In genomic region chr11:64022125-64022784, GRCh38 we compare ENCODE assay signal across 23 cellular contexts. TPM values are rescaled to one million over a fixed set of nuclear protein-coding genes. Genes with fewer than 3 reads are reported as not detected.
"Had no signal": no experiment of that assay in that cellular context is flagged by ENCODE, and none has a peak within 500 bp of the region (broad histone marks: within the 10 kb centered on the region; RNA-seq: fewer than 3 reads in every experiment).

No MANE protein-coding gene starts in this region.

- H3K4me1 ChIP-seq: lower lobe of right lung had no signal

- H3K4me3 Mint-ChIP-seq: activated T-cell treated with anti-CD3 and anti-CD28 coated beads, Interleukin-2, amount 50 U/mL, for 24 hours; activated T-helper 17 cell treated with anti-CD3 and anti-CD28 coated beads, Interleukin-2, amount 50 U/mL, for 72 hours; natural killer cell; stimulated activated naive B cell treated with anti-CD40 and anti-IgM and Interleukin-4, amounts not matched to agents 10 μg/mL and 1 μg/mL and 100 μg/mL, for 72 hours; T-cell had no signal

- DNase-seq: activated CD8-positive, alpha-beta memory T cell treated with anti-CD3 and anti-CD28 coated beads for 24 hours; activated CD8-positive, alpha-beta memory T cell treated with anti-CD3 and anti-CD28 coated beads, Interleukin-2, amount 50 U/mL, for 4 hours; activated T-cell treated with anti-CD3 and anti-CD28 coated beads, Interleukin-2, amount 50 U/mL, for 24 hours; aorta; brain microvascular endothelial cell; central memory CD4-positive, alpha-beta T cell; dermis blood vessel endothelial cell; effector CD8-positive, alpha-beta T cell; erythroblast; lower lobe of right lung; midbrain; natural killer cell; nucleus accumbens; small intestine; stimulated activated CD4-positive, alpha-beta T cell treated with anti-CD3 and anti-CD28 coated beads, Interleukin-2, amount 100 ng/mL, for 24 hours; stimulated activated naive B cell treated with anti-CD40 and anti-IgM and Interleukin-4, amounts not matched to agents 10 μg/mL and 1 μg/mL and 100 μg/mL, for 72 hours; T-cell; testis; upper lobe of left lung had no signal

- H3K9me3 ChIP-seq: lower lobe of right lung, testis, upper lobe of left lung had no signal

- H3K27me3 ChIP-seq: brain microvascular endothelial cell, testis, upper lobe of left lung had no signal

- H3K27ac Mint-ChIP-seq: activated naive CD4-positive, alpha-beta T cell treated with anti-CD3 and anti-CD28 coated beads, Interleukin-2, amount 50 U/mL, for 72 hours; activated T-cell treated with anti-CD3 and anti-CD28 coated beads, Interleukin-2, amount 50 U/mL, for 24 hours; activated T-helper 17 cell treated with anti-CD3 and anti-CD28 coated beads, Interleukin-2, amount 50 U/mL, for 72 hours; natural killer cell; stimulated activated naive B cell treated with anti-CD40 and anti-IgM and Interleukin-4, amounts not matched to agents 10 μg/mL and 1 μg/mL and 100 μg/mL, for 72 hours; T-cell had no signal

- ATAC-seq: activated naive CD4-positive, alpha-beta T cell treated with anti-CD3 and anti-CD28 coated beads, Interleukin-2, amount 50 U/mL, for 72 hours; activated T-helper 17 cell treated with anti-CD3 and anti-CD28 coated beads, Interleukin-2, amount 50 U/mL, for 72 hours; left lobe of liver; lower lobe of right lung; natural killer cell; sciatic nerve; stimulated activated naive B cell treated with anti-CD40 and anti-IgM and Interleukin-4, amounts not matched to agents 10 μg/mL and 1 μg/mL and 100 μg/mL, for 72 hours; T-cell had no signal

- H3K9me3 Mint-ChIP-seq: activated naive CD4-positive, alpha-beta T cell treated with anti-CD3 and anti-CD28 coated beads, Interleukin-2, amount 50 U/mL, for 72 hours; activated T-cell treated with anti-CD3 and anti-CD28 coated beads, Interleukin-2, amount 50 U/mL, for 24 hours; activated T-helper 17 cell treated with anti-CD3 and anti-CD28 coated beads, Interleukin-2, amount 50 U/mL, for 72 hours; natural killer cell; stimulated activated naive B cell treated with anti-CD40 and anti-IgM and Interleukin-4, amounts not matched to agents 10 μg/mL and 1 μg/mL and 100 μg/mL, for 72 hours; T-cell had no signal

- H3K27ac ChIP-seq: brain microvascular endothelial cell, lower lobe of right lung, testis, upper lobe of left lung had no signal

- H3K36me3 Mint-ChIP-seq: activated naive CD4-positive, alpha-beta T cell treated with anti-CD3 and anti-CD28 coated beads, Interleukin-2, amount 50 U/mL, for 72 hours; natural killer cell; stimulated activated naive B cell treated with anti-CD40 and anti-IgM and Interleukin-4, amounts not matched to agents 10 μg/mL and 1 μg/mL and 100 μg/mL, for 72 hours; T-cell had no signal

- FAIRE-seq: small intestine had no signal

- H3K4me3 ChIP-seq: lower lobe of right lung, testis, upper lobe of left lung had no signal

- H3K36me3 ChIP-seq: brain microvascular endothelial cell, lower lobe of right lung, upper lobe of left lung had no signal

- H3K4me1 Mint-ChIP-seq: activated T-helper 17 cell treated with anti-CD3 and anti-CD28 coated beads, Interleukin-2, amount 50 U/mL, for 72 hours; natural killer cell; stimulated activated naive B cell treated with anti-CD40 and anti-IgM and Interleukin-4, amounts not matched to agents 10 μg/mL and 1 μg/mL and 100 μg/mL, for 72 hours; T-cell had no signal

RNA-seq across cellular contexts. Expression of gene FLRT1, which starts 13.5 kb away (rescaled TPM):
- total RNA-seq: activated naive CD4-positive, alpha-beta T cell treated with anti-CD3 and anti-CD28 coated beads, Interleukin-2, amount 50 U/mL, for 72 hours; activated T-helper 17 cell treated with anti-CD3 and anti-CD28 coated beads, Interleukin-2, amount 50 U/mL, for 72 hours; dermis blood vessel endothelial cell; left lobe of liver; lower lobe of right lung; natural killer cell; T-cell had no signal
- polyA plus RNA-seq: aorta had no signal
